Comparison of ENCODE assay signal across 7 cellular contexts in the genomic region with DNA sequence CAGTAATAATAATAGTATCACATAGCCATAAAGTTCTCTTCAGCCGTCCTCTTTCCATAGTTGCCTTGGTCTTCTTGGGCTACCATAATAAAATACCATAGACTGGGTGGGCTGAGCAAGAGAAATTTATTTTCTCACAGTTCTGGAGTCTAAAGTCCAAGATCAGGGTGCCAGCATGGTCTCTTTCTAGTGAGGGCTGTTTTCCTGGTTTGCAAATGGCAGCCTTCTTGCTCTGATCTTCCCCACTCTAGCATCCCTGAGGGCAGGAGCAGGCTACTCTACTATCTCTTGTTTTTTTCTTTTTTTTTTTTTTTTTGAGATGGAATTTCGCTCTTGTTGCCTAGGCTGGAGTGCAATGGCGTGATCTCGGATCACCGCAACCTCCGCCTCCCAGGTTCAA.
"Had no signal": no experiment of that assay in that cellular context is flagged by ENCODE, and none has a peak within 500 bp of the region (broad histone marks: within the 10 kb centered on the region; RNA-seq: fewer than 3 reads in every experiment).

No MANE protein-coding gene starts in this region.

- H3K9ac ChIP-seq: GM23248 had no signal

- H2AFZ ChIP-seq: GM23248 had no signal

- H3K9me3 Mint-ChIP-seq: H9 had no signal

- DNase-seq: GM23248, GOT3, H9, HCEC 1CT, IMR-90, KG1 had no signal

- H3K4me3 Mint-ChIP-seq: H9 had no signal

- H3K4me3 ChIP-seq: GM23248, K562 had no signal

- H3K27ac ChIP-seq: GM23248 had no signal

- ATAC-seq: K562 had no signal
